Comparison of ENCODE assay signal across 2 cellular contexts in genomic region chr16:67762385-67762784, GRCh38.
TF ChIP-seq lines count a peak whose summit lies in the region.

No MANE protein-coding gene starts in this region.

TF ChIP-seq in HEK293, 187 proteins besides CTCF, POLR2A, EP300 and RAD21:
- TF ChIP-seq ZBTB21 (tag by site-specific recombination; IDR thresholded peaks at IDR 0.05) (no peak), ZNF449 (tag by site-specific recombination; IDR thresholded peaks at IDR 0.05) (peak; percentile 45; the same call in 1 of the 2 replicates), ZNF311 (tag by site-specific recombination; IDR thresholded peaks at IDR 0.05; ENCODE audit: borderline replicate concordance) (no peak)

TF ChIP-seq in GM12878, 131 proteins besides CTCF, POLR2A, EP300 and RAD21:
- TF ChIP-seq SIX5 (IDR thresholded peaks at IDR 0.05; ENCODE audit: low read depth, low read length, severe bottlenecking) (no peak), SMC3 (IDR thresholded peaks at IDR 0.05; ENCODE audit: borderline replicate concordance, low read length) (no peak), BACH1 (IDR thresholded peaks at IDR 0.05; ENCODE audit: borderline replicate concordance) (no peak), SIN3A (IDR thresholded peaks at IDR 0.05; ENCODE audit: low read depth, low read length) (no peak), MAX (IDR thresholded peaks at IDR 0.05; ENCODE audit: low read depth, low read length) (no peak), USF2 (IDR thresholded peaks at IDR 0.05; ENCODE audit: borderline replicate concordance, low read depth, low read length) (no peak), NBN (IDR thresholded peaks at IDR 0.05) (no peak), CREM (IDR thresholded peaks at IDR 0.05; ENCODE audit: low read depth) (no peak), TCF7 (IDR thresholded peaks at IDR 0.05; ENCODE audit: borderline replicate concordance) (no peak), BMI1 (IDR thresholded peaks at IDR 0.05; ENCODE audit: borderline replicate concordance) (no peak), HDGF (IDR thresholded peaks at IDR 0.05) (no peak), ZSCAN29 (IDR thresholded peaks at IDR 0.05) (no peak), DPF2 (IDR thresholded peaks at IDR 0.05) (no peak), BCL3 (IDR thresholded peaks at IDR 0.05; ENCODE audit: borderline replicate concordance, insufficient read depth, low read depth, low read length, poor library complexity, severe bottlenecking) (no peak), BHLHE40 (IDR thresholded peaks at IDR 0.05; ENCODE audit: borderline replicate concordance in 1 of 2, low read depth in 2 of 2, low read length in 1 of 2) (no peak), SREBF2 (IDR thresholded peaks at IDR 0.05; ENCODE audit: low read length) (no peak)
